In genomic region chr4:139177049-139177887, GRCh38 we compare ENCODE assay signal across 8 cellular contexts. TPM values are rescaled to one million over a fixed set of nuclear protein-coding genes. Genes with fewer than 3 reads are reported as not detected.
DNase-seq lines count a peak whose midpoint lies in the region; ATAC-seq, FAIRE-seq and TF ChIP-seq lines count a peak whose summit lies in the region.

Gene ELF2 (minus strand): TSS chr4:139177218. CDS start chr4:139137701, 39,517 bp downstream.

- peak; percentile 45 for DNase-seq in D721Med (ENCODE audit: insufficient read length, low spot score)
- peak; percentile 84 for DNase-seq in IMR-90
- peak; percentile 97 for DNase-seq in OCI-M1 (lab: John Stamatoyannopoulos, UW)
- peak; percentile 73 for DNase-seq in activated T-cell treated with anti-CD3 and anti-CD28 coated beads for 48 hours (ENCODE audit: low read depth)
- peak; percentile 64 for DNase-seq in epithelial cell of prostate (ENCODE audit: low read depth, low spot score)
- DNase-seq in mucosa of gallbladder (ENCODE audit: low spot score) = peak; percentile 93
- DNase-seq in stimulated activated CD8-positive, alpha-beta memory T cell treated with anti-CD3 and anti-CD28 coated beads, Interleukin-4, amount 100 ng/mL, for 24 hours (ENCODE audit: low read depth) = peak; percentile 76

- H3K4ac ChIP-seq in IMR-90 (ENCODE audit: low read depth, low read length) = peak within 1 kb of the TSS; percentile 75

- no peak for TF ChIP-seq RAD21 in IMR-90 (IDR thresholded peaks at IDR 0.05; ENCODE audit: low read length)

- ATAC-seq in GM21529 (IDR thresholded peaks at IDR 0.05; ENCODE audit: unreplicated experiment) = peak; percentile 39
- ATAC-seq in IMR-90 (ENCODE audit: low read depth) = peak; percentile 70

- H2BK20ac ChIP-seq in IMR-90 (ENCODE audit: low read depth, low read length) = no peak within 1 kb of the TSS

- peak within 1 kb of the TSS; percentile 82 for H3K23ac ChIP-seq in IMR-90 (ENCODE audit: low read depth, low read length)

- peak within 1 kb of the TSS; percentile 90 for H2BK5ac ChIP-seq in IMR-90 (ENCODE audit: low read depth, low read length, poor library complexity, severe bottlenecking)

- CTCF ChIA-PET in IMR-90 (lab: Yijun Ruan, JAX) = interaction anchor here (0.8 to 1.3 kb wide), 2 partner anchors 10 to 147 kb away, joined by 3 to 4 read pairs; no protein-coding TSS in a partner anchor

- H4K8ac ChIP-seq in IMR-90 (ENCODE audit: low read depth in 2 of 2, low read length in 2 of 2) = peak within 1 kb of the TSS in 1 of 2 experiments; percentile 39; a peak in 2 of 4 replicates

- peak within 1 kb of the TSS; percentile 33 for H3K56ac ChIP-seq in IMR-90 (ENCODE audit: extremely low read depth, insufficient read depth, low read length)

- H3K79me1 ChIP-seq in IMR-90 (ENCODE audit: low read depth in 1 of 2, low read length in 2 of 2) = peaks cover 6 to 23% of the 10 kb centered on the region in 2 experiments

- H3K4me3 ChIP-seq in IMR-90 (ENCODE audit: insufficient read depth, low read depth, low read length) = peak within 1 kb of the TSS; percentile 88

- WGBS in IMR-90 (ENCODE audit: extremely low coverage in 2 of 2, insufficient read length in 1 of 2), 2 experiments = 1% methylated on average over 30 of the region's 84 CpGs; no CpG with 5 or more reads in 1 of the 2 experiments

- H3K4me2 ChIP-seq in IMR-90 (ENCODE audit: low read depth, low read length) = peak within 1 kb of the TSS; percentile 93

- intact Hi-C loops in IMR-90 (cut with micrococcal nuclease) = loop anchor here (2.0 to 5.0 kb wide), 5 partner anchors 78 to 275 kb away; partner anchors contain the start of genes MGARP and RAB33B

- peak within 1 kb of the TSS; percentile 52; the same call in 1 of the 2 replicates for H2AK5ac ChIP-seq in IMR-90 (ENCODE audit: low read depth, low read length)

- H3K18ac ChIP-seq in IMR-90 (ENCODE audit: low read depth, low read length) = peak within 1 kb of the TSS; percentile 40

- in situ Hi-C loops in IMR-90 (cut with MboI; ENCODE audit: low sequenced_read_pairs) = no loop called here

- H4K91ac ChIP-seq in IMR-90 (ENCODE audit: insufficient read depth, low read depth, low read length) = no peak within 1 kb of the TSS; the same call in 1 of the 2 replicates

- H2BK120ac ChIP-seq in IMR-90 (ENCODE audit: low read depth, low read length) = peak within 1 kb of the TSS; percentile 64

- H3K27ac ChIP-seq in IMR-90 (ENCODE audit: insufficient read depth, low read length) (peak within 1 kb of the TSS; percentile 92), epithelial cell of prostate (peak within 1 kb of the TSS; percentile 92)

- H3K9me1 ChIP-seq in IMR-90 (ENCODE audit: insufficient read depth, low read length) = no peaks in the 10 kb centered on the region

- H2AFZ ChIP-seq in IMR-90 (replicated peaks; ENCODE audit: low read length, poor library complexity) = peak within 1 kb of the TSS; percentile 94

- no peak for FAIRE-seq in D721Med (lab: Jason Lieb, UNC)

- TF ChIP-seq CTCF in D721Med (IDR thresholded peaks at IDR 0.05; ENCODE audit: insufficient read depth, missing control alignments) (no peak), IMR-90 (conservative IDR thresholded peaks at IDR 0.05; ENCODE audit: low read depth, low read length) (no peak)

- BruUV-seq in IMR-90 (replicated peaks; lab: Mats Ljungman, UMichigan) = no TSS peak

- peaks cover 3% of the 10 kb centered on the region; the same call in 1 of the 2 replicates for H3K4me1 ChIP-seq in IMR-90 (ENCODE audit: control insufficient read depth, insufficient read depth, low read length)

- peak within 1 kb of the TSS; percentile 38; the same call in 1 of the 3 replicates for H2BK15ac ChIP-seq in IMR-90 (ENCODE audit: low read depth, low read length)

- H3K9ac ChIP-seq in IMR-90 (ENCODE audit: low read depth, low read length) = peak within 1 kb of the TSS; percentile 72

- TF ChIP-seq POLR2A in IMR-90 (IDR thresholded peaks at IDR 0.05; ENCODE audit: low read depth, low read length) = peak; percentile 52; the same call in 1 of the 2 replicates

- POLR2A ChIA-PET in IMR-90 (lab: Charles Lee; ENCODE audit: unreplicated experiment) = interaction anchor here (0.6 kb wide), 1 partner anchor 469 kb away, joined by 12 read pairs; no protein-coding TSS in a partner anchor

- no peak within 1 kb of the TSS for H4K5ac ChIP-seq in IMR-90 (ENCODE audit: low read depth, low read length)

- dilution Hi-C loops in IMR-90 (cut with HindIII; ENCODE audit: low sequenced_read_pairs, unreplicated experiment) = no loop called here

- no peaks in the 10 kb centered on the region for H3K27me3 ChIP-seq in IMR-90 (ENCODE audit: control insufficient read depth, insufficient read depth, low read length)

- no peaks in the 10 kb centered on the region for H3K9me3 ChIP-seq in IMR-90 (ENCODE audit: control insufficient read depth, insufficient read depth, low read length)

- H3K36me3 ChIP-seq in IMR-90 (ENCODE audit: control insufficient read depth, insufficient read depth, low read length) = no peaks in the 10 kb centered on the region

- peak within 1 kb of the TSS; percentile 93 for H2AK9ac ChIP-seq in IMR-90 (replicated peaks; ENCODE audit: low read depth, low read length, poor library complexity)

- peaks cover 15% of the 10 kb centered on the region for H4K20me1 ChIP-seq in IMR-90 (ENCODE audit: insufficient read depth, low read length)

- peak within 1 kb of the TSS; percentile 71 for H3K14ac ChIP-seq in IMR-90 (replicated peaks; ENCODE audit: low read depth, low read length)

TF ChIP-seq in IMR-90, 13 proteins besides CTCF, POLR2A, EP300 and RAD21:
- TF ChIP-seq ELK1 (IDR thresholded peaks at IDR 0.05; ENCODE audit: borderline replicate concordance, low read depth, low read length) (no peak), RFX5 (IDR thresholded peaks at IDR 0.05; ENCODE audit: low read depth, low read length) (no peak), MAZ (IDR thresholded peaks at IDR 0.05; ENCODE audit: borderline replicate concordance, low read depth, low read length) (peak; percentile 97), RCOR1 (IDR thresholded peaks at IDR 0.05; ENCODE audit: insufficient replicate concordance, low read length) (peak; percentile 63), MXI1 (IDR thresholded peaks at IDR 0.05; ENCODE audit: borderline replicate concordance, low read depth, low read length) (no peak), CEBPB (IDR thresholded peaks at IDR 0.05; ENCODE audit: low read depth, low read length) (no peak), CHD1 (IDR thresholded peaks at IDR 0.05; ENCODE audit: low read depth, low read length) (no peak), SMC3 (IDR thresholded peaks at IDR 0.05; ENCODE audit: low read depth, low read length) (no peak), BHLHE40 (IDR thresholded peaks at IDR 0.05; ENCODE audit: low read depth, low read length) (no peak), NFE2L2 (IDR thresholded peaks at IDR 0.05; ENCODE audit: low read depth, low read length) (no peak), MAFK (IDR thresholded peaks at IDR 0.05; ENCODE audit: low read depth, low read length) (no peak)
- TF ChIP-seq, protein P1, sequence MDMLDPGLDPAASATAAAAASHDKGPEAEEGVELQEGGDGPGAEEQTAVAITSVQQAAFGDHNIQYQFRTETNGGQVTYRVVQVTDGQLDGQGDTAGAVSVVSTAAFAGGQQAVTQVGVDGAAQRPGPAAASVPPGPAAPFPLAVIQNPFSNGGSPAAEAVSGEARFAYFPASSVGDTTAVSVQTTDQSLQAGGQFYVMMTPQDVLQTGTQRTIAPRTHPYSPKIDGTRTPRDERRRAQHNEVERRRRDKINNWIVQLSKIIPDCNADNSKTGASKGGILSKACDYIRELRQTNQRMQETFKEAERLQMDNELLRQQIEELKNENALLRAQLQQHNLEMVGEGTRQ (IDR thresholded peaks at IDR 0.05; ENCODE audit: low read depth, low read length) = no peak

RNA-seq across cellular contexts. Expression of gene ELF2, which starts in this region (rescaled TPM):
- total RNA-seq in IMR-90 (2012; rRNA removed) = 37.8 and 42.3 TPM in 2 replicates
- polyA plus RNA-seq in IMR-90 (2012; rRNA removed) = 13.7 and 14.5 TPM in 2 replicates
- 5.0 TPM in 2 replicates for polyA plus RNA-seq in IMR-90 (2012; cell fraction: cytosol; rRNA removed)
- 7.6 and 32.0 TPM in 2 replicates for polyA plus RNA-seq in IMR-90 (2012; cell fraction: nucleus; rRNA removed; ENCODE audit: low replicate concordance)
- total RNA-seq in mucosa of gallbladder = 40.3 TPM

Comparison
In these comparisons a context has a peak if more than half of its experiments do, and no peak if none do; other contexts are left out.
1. Peak in every context shown above with its lines: DNase-seq, ATAC-seq, H3K4me3 ChIP-seq and H3K27ac ChIP-seq.
2. DNase-seq: peak in every context shown above with its lines; median percentile 97 in OCI-M1; 93 in mucosa of gallbladder; 84 in IMR-90; 76 in stimulated activated CD8-positive, alpha-beta memory T cell treated with anti-CD3 and anti-CD28 coated beads, Interleukin-4, amount 100 ng/mL, for 24 hours; 73 in activated T-cell treated with anti-CD3 and anti-CD28 coated beads for 48 hours; 64 in epithelial cell of prostate; 45 in D721Med.